1 cellular context compared by ENCODE assay signal in genomic region chr2:20182241-20182931, GRCh38.
A peak's percentile ranks its signal among the peaks of the same experiment; 100 is the strongest.
TF ChIP-seq lines count a peak whose summit lies in the region.

No MANE protein-coding gene starts in this region.

TF ChIP-seq in K562, 482 proteins besides CTCF, POLR2A, EP300 and RAD21 (continued from another document):
- TF ChIP-seq, protein P1, sequence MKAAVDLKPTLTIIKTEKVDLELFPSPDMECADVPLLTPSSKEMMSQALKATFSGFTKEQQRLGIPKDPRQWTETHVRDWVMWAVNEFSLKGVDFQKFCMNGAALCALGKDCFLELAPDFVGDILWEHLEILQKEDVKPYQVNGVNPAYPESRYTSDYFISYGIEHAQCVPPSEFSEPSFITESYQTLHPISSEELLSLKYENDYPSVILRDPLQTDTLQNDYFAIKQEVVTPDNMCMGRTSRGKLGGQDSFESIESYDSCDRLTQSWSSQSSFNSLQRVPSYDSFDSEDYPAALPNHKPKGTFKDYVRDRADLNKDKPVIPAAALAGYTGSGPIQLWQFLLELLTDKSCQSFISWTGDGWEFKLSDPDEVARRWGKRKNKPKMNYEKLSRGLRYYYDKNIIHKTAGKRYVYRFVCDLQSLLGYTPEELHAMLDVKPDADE (conservative IDR thresholded peaks at IDR 0.05; ENCODE audit: control insufficient read depth, low read depth, low read length), result no peak
- TF ChIP-seq CBX5 (IDR thresholded peaks at IDR 0.05; ENCODE audit: borderline replicate concordance, low read depth), result no peak
- peak; percentile 69 for TF ChIP-seq MAFG (tag; conservative IDR thresholded peaks at IDR 0.05)
- TF ChIP-seq THRAP3 (IDR thresholded peaks at IDR 0.05; ENCODE audit: borderline replicate concordance), result no peak
- no peak for TF ChIP-seq ZNF23 (CRISPR knock-in tag; IDR thresholded peaks at IDR 0.05)
- no peak for TF ChIP-seq ZC3H4 (CRISPR knock-in tag; IDR thresholded peaks at IDR 0.05; ENCODE audit: borderline replicate concordance)
- no peak for TF ChIP-seq SRSF3 (IDR thresholded peaks at IDR 0.05; ENCODE audit: insufficient read depth, low read length)
- no peak for TF ChIP-seq CREB1 (IDR thresholded peaks at IDR 0.05)
- no peak for TF ChIP-seq CREB1 (CRISPR knock-in tag; IDR thresholded peaks at IDR 0.05)
- TF ChIP-seq, protein P2, sequence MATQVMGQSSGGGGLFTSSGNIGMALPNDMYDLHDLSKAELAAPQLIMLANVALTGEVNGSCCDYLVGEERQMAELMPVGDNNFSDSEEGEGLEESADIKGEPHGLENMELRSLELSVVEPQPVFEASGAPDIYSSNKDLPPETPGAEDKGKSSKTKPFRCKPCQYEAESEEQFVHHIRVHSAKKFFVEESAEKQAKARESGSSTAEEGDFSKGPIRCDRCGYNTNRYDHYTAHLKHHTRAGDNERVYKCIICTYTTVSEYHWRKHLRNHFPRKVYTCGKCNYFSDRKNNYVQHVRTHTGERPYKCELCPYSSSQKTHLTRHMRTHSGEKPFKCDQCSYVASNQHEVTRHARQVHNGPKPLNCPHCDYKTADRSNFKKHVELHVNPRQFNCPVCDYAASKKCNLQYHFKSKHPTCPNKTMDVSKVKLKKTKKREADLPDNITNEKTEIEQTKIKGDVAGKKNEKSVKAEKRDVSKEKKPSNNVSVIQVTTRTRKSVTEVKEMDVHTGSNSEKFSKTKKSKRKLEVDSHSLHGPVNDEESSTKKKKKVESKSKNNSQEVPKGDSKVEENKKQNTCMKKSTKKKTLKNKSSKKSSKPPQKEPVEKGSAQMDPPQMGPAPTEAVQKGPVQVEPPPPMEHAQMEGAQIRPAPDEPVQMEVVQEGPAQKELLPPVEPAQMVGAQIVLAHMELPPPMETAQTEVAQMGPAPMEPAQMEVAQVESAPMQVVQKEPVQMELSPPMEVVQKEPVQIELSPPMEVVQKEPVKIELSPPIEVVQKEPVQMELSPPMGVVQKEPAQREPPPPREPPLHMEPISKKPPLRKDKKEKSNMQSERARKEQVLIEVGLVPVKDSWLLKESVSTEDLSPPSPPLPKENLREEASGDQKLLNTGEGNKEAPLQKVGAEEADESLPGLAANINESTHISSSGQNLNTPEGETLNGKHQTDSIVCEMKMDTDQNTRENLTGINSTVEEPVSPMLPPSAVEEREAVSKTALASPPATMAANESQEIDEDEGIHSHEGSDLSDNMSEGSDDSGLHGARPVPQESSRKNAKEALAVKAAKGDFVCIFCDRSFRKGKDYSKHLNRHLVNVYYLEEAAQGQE (CRISPR knock-in tag; IDR thresholded peaks at IDR 0.05; ENCODE audit: low read depth), result no peak
- TF ChIP-seq, protein P3, sequence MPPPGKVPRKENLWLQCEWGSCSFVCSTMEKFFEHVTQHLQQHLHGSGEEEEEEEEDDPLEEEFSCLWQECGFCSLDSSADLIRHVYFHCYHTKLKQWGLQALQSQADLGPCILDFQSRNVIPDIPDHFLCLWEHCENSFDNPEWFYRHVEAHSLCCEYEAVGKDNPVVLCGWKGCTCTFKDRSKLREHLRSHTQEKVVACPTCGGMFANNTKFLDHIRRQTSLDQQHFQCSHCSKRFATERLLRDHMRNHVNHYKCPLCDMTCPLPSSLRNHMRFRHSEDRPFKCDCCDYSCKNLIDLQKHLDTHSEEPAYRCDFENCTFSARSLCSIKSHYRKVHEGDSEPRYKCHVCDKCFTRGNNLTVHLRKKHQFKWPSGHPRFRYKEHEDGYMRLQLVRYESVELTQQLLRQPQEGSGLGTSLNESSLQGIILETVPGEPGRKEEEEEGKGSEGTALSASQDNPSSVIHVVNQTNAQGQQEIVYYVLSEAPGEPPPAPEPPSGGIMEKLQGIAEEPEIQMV (tag; conservative IDR thresholded peaks at IDR 0.05; ENCODE audit: low read depth), result no peak
- no peak for TF ChIP-seq POU5F1 (IDR thresholded peaks at IDR 0.05; ENCODE audit: borderline replicate concordance, low read depth, low read length, partially characterized antibody)
- TF ChIP-seq SMAD4 (CRISPR knock-in tag; conservative IDR thresholded peaks at IDR 0.05), result peak; percentile 67
- TF ChIP-seq RBM17 (IDR thresholded peaks at IDR 0.05; ENCODE audit: borderline replicate concordance, low read depth, low read length), result no peak
- TF ChIP-seq ZKSCAN1 (IDR thresholded peaks at IDR 0.05; ENCODE audit: low read depth, low read length), result peak; percentile 49; the same call in 1 of the 2 replicates
- no peak for TF ChIP-seq ZNF224 (CRISPR knock-in tag; IDR thresholded peaks at IDR 0.05)
- TF ChIP-seq, protein P4, sequence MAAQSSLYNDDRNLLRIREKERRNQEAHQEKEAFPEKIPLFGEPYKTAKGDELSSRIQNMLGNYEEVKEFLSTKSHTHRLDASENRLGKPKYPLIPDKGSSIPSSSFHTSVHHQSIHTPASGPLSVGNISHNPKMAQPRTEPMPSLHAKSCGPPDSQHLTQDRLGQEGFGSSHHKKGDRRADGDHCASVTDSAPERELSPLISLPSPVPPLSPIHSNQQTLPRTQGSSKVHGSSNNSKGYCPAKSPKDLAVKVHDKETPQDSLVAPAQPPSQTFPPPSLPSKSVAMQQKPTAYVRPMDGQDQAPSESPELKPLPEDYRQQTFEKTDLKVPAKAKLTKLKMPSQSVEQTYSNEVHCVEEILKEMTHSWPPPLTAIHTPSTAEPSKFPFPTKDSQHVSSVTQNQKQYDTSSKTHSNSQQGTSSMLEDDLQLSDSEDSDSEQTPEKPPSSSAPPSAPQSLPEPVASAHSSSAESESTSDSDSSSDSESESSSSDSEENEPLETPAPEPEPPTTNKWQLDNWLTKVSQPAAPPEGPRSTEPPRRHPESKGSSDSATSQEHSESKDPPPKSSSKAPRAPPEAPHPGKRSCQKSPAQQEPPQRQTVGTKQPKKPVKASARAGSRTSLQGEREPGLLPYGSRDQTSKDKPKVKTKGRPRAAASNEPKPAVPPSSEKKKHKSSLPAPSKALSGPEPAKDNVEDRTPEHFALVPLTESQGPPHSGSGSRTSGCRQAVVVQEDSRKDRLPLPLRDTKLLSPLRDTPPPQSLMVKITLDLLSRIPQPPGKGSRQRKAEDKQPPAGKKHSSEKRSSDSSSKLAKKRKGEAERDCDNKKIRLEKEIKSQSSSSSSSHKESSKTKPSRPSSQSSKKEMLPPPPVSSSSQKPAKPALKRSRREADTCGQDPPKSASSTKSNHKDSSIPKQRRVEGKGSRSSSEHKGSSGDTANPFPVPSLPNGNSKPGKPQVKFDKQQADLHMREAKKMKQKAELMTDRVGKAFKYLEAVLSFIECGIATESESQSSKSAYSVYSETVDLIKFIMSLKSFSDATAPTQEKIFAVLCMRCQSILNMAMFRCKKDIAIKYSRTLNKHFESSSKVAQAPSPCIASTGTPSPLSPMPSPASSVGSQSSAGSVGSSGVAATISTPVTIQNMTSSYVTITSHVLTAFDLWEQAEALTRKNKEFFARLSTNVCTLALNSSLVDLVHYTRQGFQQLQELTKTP (IDR thresholded peaks at IDR 0.05; ENCODE audit: low read depth in 1 of 2, partially characterized antibody in 2 of 2), result peak in 1 of 2 experiments; percentile 57
- no peak for TF ChIP-seq SAP30 (IDR thresholded peaks at IDR 0.05; ENCODE audit: borderline replicate concordance, insufficient read depth, low read depth, low read length, poor library complexity, severe bottlenecking)
- TF ChIP-seq, protein P5, sequence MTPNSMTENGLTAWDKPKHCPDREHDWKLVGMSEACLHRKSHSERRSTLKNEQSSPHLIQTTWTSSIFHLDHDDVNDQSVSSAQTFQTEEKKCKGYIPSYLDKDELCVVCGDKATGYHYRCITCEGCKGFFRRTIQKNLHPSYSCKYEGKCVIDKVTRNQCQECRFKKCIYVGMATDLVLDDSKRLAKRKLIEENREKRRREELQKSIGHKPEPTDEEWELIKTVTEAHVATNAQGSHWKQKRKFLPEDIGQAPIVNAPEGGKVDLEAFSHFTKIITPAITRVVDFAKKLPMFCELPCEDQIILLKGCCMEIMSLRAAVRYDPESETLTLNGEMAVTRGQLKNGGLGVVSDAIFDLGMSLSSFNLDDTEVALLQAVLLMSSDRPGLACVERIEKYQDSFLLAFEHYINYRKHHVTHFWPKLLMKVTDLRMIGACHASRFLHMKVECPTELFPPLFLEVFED (CRISPR knock-in tag; conservative IDR thresholded peaks at IDR 0.05), result no peak
- no peak for TF ChIP-seq MTA1 (IDR thresholded peaks at IDR 0.05; ENCODE audit: borderline replicate concordance)
- TF ChIP-seq, protein P6, sequence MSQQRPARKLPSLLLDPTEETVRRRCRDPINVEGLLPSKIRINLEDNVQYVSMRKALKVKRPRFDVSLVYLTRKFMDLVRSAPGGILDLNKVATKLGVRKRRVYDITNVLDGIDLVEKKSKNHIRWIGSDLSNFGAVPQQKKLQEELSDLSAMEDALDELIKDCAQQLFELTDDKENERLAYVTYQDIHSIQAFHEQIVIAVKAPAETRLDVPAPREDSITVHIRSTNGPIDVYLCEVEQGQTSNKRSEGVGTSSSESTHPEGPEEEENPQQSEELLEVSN (IDR thresholded peaks at IDR 0.05; ENCODE audit: borderline replicate concordance in 1 of 2, extremely low read depth in 1 of 2, insufficient read depth in 1 of 2, insufficient read length in 1 of 2, low read depth in 1 of 2, low read length in 1 of 2, poor library complexity in 1 of 2, severe bottlenecking in 1 of 2), result peak; percentile 33 to 52
- TF ChIP-seq SMARCE1 (IDR thresholded peaks at IDR 0.05), result 0 out of 2 replicates have a peak, but pooled peaks have one; percentile 21
- TF ChIP-seq L3MBTL2 (IDR thresholded peaks at IDR 0.05), result peak; percentile 92
- TF ChIP-seq, protein P7, sequence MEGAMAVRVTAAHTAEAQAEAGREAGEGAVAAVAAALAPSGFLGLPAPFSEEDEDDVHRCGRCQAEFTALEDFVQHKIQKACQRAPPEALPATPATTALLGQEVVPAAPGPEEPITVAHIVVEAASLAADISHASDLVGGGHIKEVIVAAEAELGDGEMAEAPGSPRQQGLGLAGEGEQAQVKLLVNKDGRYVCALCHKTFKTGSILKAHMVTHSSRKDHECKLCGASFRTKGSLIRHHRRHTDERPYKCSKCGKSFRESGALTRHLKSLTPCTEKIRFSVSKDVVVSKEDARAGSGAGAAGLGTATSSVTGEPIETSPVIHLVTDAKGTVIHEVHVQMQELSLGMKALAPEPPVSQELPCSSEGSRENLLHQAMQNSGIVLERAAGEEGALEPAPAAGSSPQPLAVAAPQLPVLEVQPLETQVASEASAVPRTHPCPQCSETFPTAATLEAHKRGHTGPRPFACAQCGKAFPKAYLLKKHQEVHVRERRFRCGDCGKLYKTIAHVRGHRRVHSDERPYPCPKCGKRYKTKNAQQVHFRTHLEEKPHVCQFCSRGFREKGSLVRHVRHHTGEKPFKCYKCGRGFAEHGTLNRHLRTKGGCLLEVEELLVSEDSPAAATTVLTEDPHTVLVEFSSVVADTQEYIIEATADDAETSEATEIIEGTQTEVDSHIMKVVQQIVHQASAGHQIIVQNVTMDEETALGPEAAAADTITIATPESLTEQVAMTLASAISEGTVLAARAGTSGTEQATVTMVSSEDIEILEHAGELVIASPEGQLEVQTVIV (CRISPR knock-in tag; IDR thresholded peaks at IDR 0.05; ENCODE audit: borderline replicate concordance), result no peak
